8 cellular contexts compared by ENCODE assay signal in genomic region chr10:116272497-116273221, GRCh38. TPM values are rescaled to one million over a fixed set of nuclear protein-coding genes. Genes with fewer than 3 reads are reported as not detected.
A peak's percentile ranks its signal among the peaks of the same experiment; 100 is the strongest.
DNase-seq lines count a peak whose midpoint lies in the region; ATAC-seq, FAIRE-seq and TF ChIP-seq lines count a peak whose summit lies in the region.

A gene with protein sequence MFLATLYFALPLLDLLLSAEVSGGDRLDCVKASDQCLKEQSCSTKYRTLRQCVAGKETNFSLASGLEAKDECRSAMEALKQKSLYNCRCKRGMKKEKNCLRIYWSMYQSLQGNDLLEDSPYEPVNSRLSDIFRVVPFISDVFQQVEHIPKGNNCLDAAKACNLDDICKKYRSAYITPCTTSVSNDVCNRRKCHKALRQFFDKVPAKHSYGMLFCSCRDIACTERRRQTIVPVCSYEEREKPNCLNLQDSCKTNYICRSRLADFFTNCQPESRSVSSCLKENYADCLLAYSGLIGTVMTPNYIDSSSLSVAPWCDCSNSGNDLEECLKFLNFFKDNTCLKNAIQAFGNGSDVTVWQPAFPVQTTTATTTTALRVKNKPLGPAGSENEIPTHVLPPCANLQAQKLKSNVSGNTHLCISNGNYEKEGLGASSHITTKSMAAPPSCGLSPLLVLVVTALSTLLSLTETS (minus strand): TSS chr10:116273206. CDS start chr10:116272029, 1,177 bp downstream.

- peak within 1 kb of the TSS; percentile 34 for H2AFZ ChIP-seq in endothelial cell of umbilical vein (ENCODE audit: low read depth, low read length)

- dilution Hi-C loops in endothelial cell of umbilical vein (cut with MboI; ENCODE audit: extremely low pct_ligation_motif_present, low sequenced_read_pairs) = no loop called here

- H3K4me2 ChIP-seq in endothelial cell of umbilical vein (ENCODE audit: insufficient read depth, low read length) = peak within 1 kb of the TSS; percentile 52

- no peak within 1 kb of the TSS for H3K9ac ChIP-seq in endothelial cell of umbilical vein (replicated peaks; ENCODE audit: extremely low read depth, insufficient read depth, low read length)

- BruUV-seq in endothelial cell of umbilical vein (replicated peaks; lab: Mats Ljungman, UMichigan) = no TSS peak

- no peaks in the 10 kb centered on the region for H3K9me1 ChIP-seq in endothelial cell of umbilical vein (replicated peaks; ENCODE audit: control insufficient read depth, extremely low read depth, insufficient read depth, low read length)

- TF ChIP-seq CTCF in endothelial cell of umbilical vein (IDR thresholded peaks at IDR 0.05; ENCODE audit: extremely low read depth in 1 of 2, insufficient read depth in 1 of 2, low read depth in 1 of 2, low read length in 2 of 2) = no peak

- no peaks in the 10 kb centered on the region for H3K36me3 ChIP-seq in endothelial cell of umbilical vein (ENCODE audit: control insufficient read depth in 2 of 2, extremely low read depth in 1 of 2, insufficient read depth in 2 of 2, low read length in 2 of 2)

- DNase-seq in ELR (ENCODE audit: low read depth) (peak; percentile 30), NCI-H1092 (lab: John Stamatoyannopoulos, UW) (peak; percentile 9), endothelial cell of umbilical vein (ENCODE audit: low read depth, low spot score) (no peak), myocyte (ENCODE audit: low read depth) (peak; percentile 49), NCI-H2029 (lab: John Stamatoyannopoulos, UW) (no peak)
- DNase-seq in central memory CD4-positive, alpha-beta T cell = no peak

- no peaks in the 10 kb centered on the region for H3K79me2 ChIP-seq in endothelial cell of umbilical vein (ENCODE audit: control insufficient read depth, insufficient read depth, low read length)

- peaks cover 47 to 64% of the 10 kb centered on the region in 2 experiments for H3K27me3 ChIP-seq in endothelial cell of umbilical vein (ENCODE audit: control insufficient read depth in 2 of 2, insufficient read depth in 2 of 2, low read length in 2 of 2)

- intact Hi-C loops in endothelial cell of umbilical vein (cut with micrococcal nuclease) = loop anchor here (5.0 kb wide), 3 partner anchors 320 to 470 kb away; no protein-coding TSS in a partner anchor

- ATAC-seq in HG03175 (IDR thresholded peaks at IDR 0.05; ENCODE audit: unreplicated experiment) (no peak), GM19395 (IDR thresholded peaks at IDR 0.05; ENCODE audit: unreplicated experiment) (no peak)

- no peak for FAIRE-seq in endothelial cell of umbilical vein (lab: Jason Lieb, UNC)

- H3K27ac ChIP-seq in endothelial cell of umbilical vein (ENCODE audit: insufficient read depth, low read depth, low read length) = no peak within 1 kb of the TSS

- H3K4me3 ChIP-seq in endothelial cell of umbilical vein (replicated peaks in 1 of 3; ENCODE audit: insufficient read depth in 1 of 3, low read depth in 1 of 3, low read length in 3 of 3) = peak within 1 kb of the TSS in 1 of 3 experiments; percentile 4

- POLR2A ChIA-PET in endothelial cell of umbilical vein (lab: Charles Lee) = no interaction called here

- no peaks in the 10 kb centered on the region for H3K9me3 ChIP-seq in endothelial cell of umbilical vein (replicated peaks; ENCODE audit: control insufficient read depth, insufficient read depth, low read length)

- CTCF ChIA-PET in endothelial cell of umbilical vein (lab: Charles Lee) = interaction anchor here (1.0 to 3.5 kb wide), 3 partner anchors 14 to 473 kb away, joined by 3 to 8 read pairs (median 3); no protein-coding TSS in a partner anchor

- no peak for TF ChIP-seq POLR2A in endothelial cell of umbilical vein (IDR thresholded peaks at IDR 0.05; ENCODE audit: low read depth, low read length)

- H4K20me1 ChIP-seq in endothelial cell of umbilical vein (replicated peaks; ENCODE audit: control insufficient read depth, extremely low read depth, insufficient read depth, low read length) = no peaks in the 10 kb centered on the region

- H3K4me1 ChIP-seq in endothelial cell of umbilical vein (ENCODE audit: control insufficient read depth, extremely low read depth, insufficient read depth, low read length) = peaks cover 11% of the 10 kb centered on the region

TF ChIP-seq in endothelial cell of umbilical vein, 7 proteins besides CTCF, POLR2A, EP300 and RAD21:
- TF ChIP-seq GATA2 (IDR thresholded peaks at IDR 0.05; ENCODE audit: insufficient read depth, insufficient read length, low read depth, low read length) (no peak), EZH2 (IDR thresholded peaks at IDR 0.05; ENCODE audit: borderline replicate concordance, low read depth, low read length, severe bottlenecking) (peak; percentile 87), JUN (IDR thresholded peaks at IDR 0.05; ENCODE audit: borderline replicate concordance, insufficient read depth, insufficient read length, low read depth) (no peak), MYC (IDR thresholded peaks at IDR 0.05; ENCODE audit: low read depth, low read length) (no peak), MAX (IDR thresholded peaks at IDR 0.05; ENCODE audit: insufficient read depth, insufficient read length) (no peak)

RNA-seq across cellular contexts. Expression of the gene that starts here (rescaled TPM):
- total RNA-seq in endothelial cell of umbilical vein (0.88 and 0.95 TPM in 2 replicates), myocyte (11.1 and 12.9 TPM in 2 replicates)
- polyA plus RNA-seq in endothelial cell of umbilical vein = 0.22 and 0.57 TPM in 2 replicates
- 0.17 and 0.28 TPM in 2 replicates for polyA plus RNA-seq in endothelial cell of umbilical vein (2011; cell fraction: cytosol; rRNA removed)
- 0.10 and 0.25 TPM in 2 replicates for polyA plus RNA-seq in endothelial cell of umbilical vein (2011; cell fraction: nucleus; rRNA removed)
- not detected in 2 replicates for polyA plus RNA-seq in endothelial cell of umbilical vein (2012)
- polyA minus RNA-seq in endothelial cell of umbilical vein = 0.10 and 0.23 TPM in 2 replicates
- polyA minus RNA-seq in endothelial cell of umbilical vein (2011; cell fraction: cytosol; rRNA and poly(A)+ RNA removed) = not detected
- 0.14 and 0.38 TPM in 2 replicates for polyA minus RNA-seq in endothelial cell of umbilical vein (2011; cell fraction: nucleus; rRNA and poly(A)+ RNA removed)
- 31.2 TPM for polyA plus RNA-seq in myocyte (2012)

Comparison
In these comparisons a context has a peak if more than half of its experiments do, and no peak if none do; other contexts are left out.
1. DNase-seq: peak in ELR (single experiment), NCI-H1092 (single experiment) and myocyte (single experiment); none in endothelial cell of umbilical vein (single experiment), central memory CD4-positive, alpha-beta T cell (single experiment) and NCI-H2029 (single experiment).